Comparison of ENCODE assay signal across 21 cellular contexts in genomic region chr10:132603851-132604533, GRCh38.
"Had no signal": no experiment of that assay in that cellular context is flagged by ENCODE, and none has a peak within 500 bp of the region (broad histone marks: within the 10 kb centered on the region; RNA-seq: fewer than 3 reads in every experiment).

No MANE protein-coding gene starts in this region.

- H3K4me3 Mint-ChIP-seq: activated CD4-positive, alpha-beta memory T cell treated with anti-CD3 and anti-CD28 coated beads, Interleukin-2, amount 10 ng/mL, durations not matched to agents 7 days and 5 days; activated CD4-positive, alpha-beta T cell treated with anti-CD3 and anti-CD28 coated beads for 36 hours; activated naive CD4-positive, alpha-beta T cell treated with anti-CD3 and anti-CD28 coated beads for 36 hours; activated naive CD8-positive, alpha-beta T cell treated with anti-CD3 and anti-CD28 coated beads for 36 hours had no signal

- ATAC-seq: activated CD4-positive, alpha-beta T cell treated with anti-CD3 and anti-CD28 coated beads for 36 hours; T-cell had no signal

- H3K4me1 Mint-ChIP-seq: activated CD4-positive, alpha-beta memory T cell treated with anti-CD3 and anti-CD28 coated beads, Interleukin-2, amount 10 ng/mL, durations not matched to agents 7 days and 5 days had no signal

- H3K27me3 Mint-ChIP-seq: activated CD4-positive, alpha-beta T cell treated with anti-CD3 and anti-CD28 coated beads for 36 hours; activated naive CD8-positive, alpha-beta T cell treated with anti-CD3 and anti-CD28 coated beads for 36 hours; IgD-negative memory B cell; T-cell had no signal

- H3K27ac Mint-ChIP-seq: activated CD4-positive, alpha-beta memory T cell treated with anti-CD3 and anti-CD28 coated beads, Interleukin-2, amount 10 ng/mL, durations not matched to agents 7 days and 5 days; activated CD4-positive, alpha-beta T cell treated with anti-CD3 and anti-CD28 coated beads for 36 hours; activated naive CD4-positive, alpha-beta T cell treated with anti-CD3 and anti-CD28 coated beads for 36 hours; activated naive CD8-positive, alpha-beta T cell treated with anti-CD3 and anti-CD28 coated beads for 36 hours; T-cell had no signal

- DNase-seq: activated CD4-positive, alpha-beta memory T cell treated with anti-CD3 and anti-CD28 coated beads, Interleukin-2, amount 10 ng/mL, durations not matched to agents 7 days and 5 days; activated CD4-positive, alpha-beta T cell treated with anti-CD3 and anti-CD28 coated beads for 36 hours; activated CD4-positive, alpha-beta T cell treated with anti-CD3 and anti-CD28 coated beads, Interleukin-2, amount 50 U/mL, for 1 hour; activated CD4-positive, CD25-positive, alpha-beta regulatory T cell; activated gamma-delta T cell; activated naive CD4-positive, alpha-beta T cell treated with anti-CD3 and anti-CD28 coated beads for 36 hours; activated naive CD8-positive, alpha-beta T cell treated with anti-CD3 and anti-CD28 coated beads for 36 hours; brain microvascular endothelial cell; KG1; NCI-H1048; NCI-H146; NCI-H187 treated with DMSO at 0.1 percent for 48 hours; NCI-H2081 treated with DMSO at 0.1 percent for 48 hours; NCI-H2171; NCI-H226; NCI-H510A; NCI-H526 treated with DMSO at 0.1 percent for 48 hours; NCI-H82; SIG-M5; T-cell had no signal
